ENCODE assay signal across 25 cellular contexts in genomic region chr10:48536226-48536500, GRCh38.
"Had no signal": no experiment of that assay in that cellular context is flagged by ENCODE, and none has a peak within 500 bp of the region (broad histone marks: within the 10 kb centered on the region; RNA-seq: fewer than 3 reads in every experiment).

No MANE protein-coding gene starts in this region.

- H3K4me1 ChIP-seq: esophagus squamous epithelium, gastroesophageal sphincter, spleen, upper lobe of right lung had no signal

- FAIRE-seq: astrocyte, colon, islet of Langerhans had no signal

- H3K4me1 Mint-ChIP-seq: activated CD4-positive, alpha-beta T cell treated with anti-CD3 and anti-CD28 coated beads, Interleukin-2, amount 10 ng/mL, durations not matched to agents 24 days and 14 days; activated naive CD8-positive, alpha-beta T cell treated with anti-CD3 and anti-CD28 coated beads for 36 hours; central memory CD8-positive, alpha-beta T cell; memory B cell; T-cell had no signal

- H3K27ac Mint-ChIP-seq: activated CD4-positive, alpha-beta T cell treated with anti-CD3 and anti-CD28 coated beads, Interleukin-2, amount 10 ng/mL, durations not matched to agents 24 days and 14 days; activated CD8-positive, alpha-beta T cell treated with anti-CD3 and anti-CD28 coated beads, Interleukin-2, amount 10 ng/mL, durations not matched to agents 7 days and 5 days; activated naive CD8-positive, alpha-beta T cell treated with anti-CD3 and anti-CD28 coated beads for 36 hours; memory B cell; T-cell; T-helper 2 cell treated with Interferon-gamma antibody and Interleukin-4, amounts not matched to agents 5 μg/mL and 100 μg/mL, for 36 hours had no signal

- H3K4me3 Mint-ChIP-seq: activated CD4-positive, alpha-beta T cell treated with anti-CD3 and anti-CD28 coated beads, Interleukin-2, amount 10 ng/mL, durations not matched to agents 24 days and 14 days; activated CD8-positive, alpha-beta T cell treated with anti-CD3 and anti-CD28 coated beads, Interleukin-2, amount 10 ng/mL, durations not matched to agents 7 days and 5 days; activated naive CD8-positive, alpha-beta T cell treated with anti-CD3 and anti-CD28 coated beads for 36 hours; central memory CD8-positive, alpha-beta T cell; memory B cell; T-cell; T-helper 2 cell treated with Interferon-gamma antibody and Interleukin-4, amounts not matched to agents 5 μg/mL and 100 μg/mL, for 36 hours had no signal

- H3K4me3 ChIP-seq: dorsolateral prefrontal cortex, esophagus squamous epithelium, gastroesophageal sphincter, heart left ventricle, spleen, upper lobe of right lung had no signal

- ATAC-seq: activated CD4-positive, CD25-positive, alpha-beta regulatory T cell treated with anti-CD3 and anti-CD28 coated beads, Interleukin-2, amount 50 U/mL, for 24 hours; activated CD8-positive, alpha-beta T cell treated with anti-CD3 and anti-CD28 coated beads, Interleukin-2, amount 10 ng/mL, durations not matched to agents 7 days and 5 days; gastroesophageal sphincter; T-cell had no signal

- H3K27me3 ChIP-seq: dorsolateral prefrontal cortex, esophagus squamous epithelium, gastroesophageal sphincter, heart left ventricle, spleen, upper lobe of right lung had no signal

- H3K9me3 Mint-ChIP-seq: activated CD4-positive, alpha-beta T cell treated with anti-CD3 and anti-CD28 coated beads, Interleukin-2, amount 10 ng/mL, durations not matched to agents 24 days and 14 days; activated naive CD8-positive, alpha-beta T cell treated with anti-CD3 and anti-CD28 coated beads for 36 hours; central memory CD8-positive, alpha-beta T cell; memory B cell; T-cell; T-helper 2 cell treated with Interferon-gamma antibody and Interleukin-4, amounts not matched to agents 5 μg/mL and 100 μg/mL, for 36 hours had no signal

- H3K9me3 ChIP-seq: esophagus squamous epithelium, gastroesophageal sphincter, heart left ventricle, spleen, upper lobe of right lung had no signal

- H3K36me3 ChIP-seq: esophagus squamous epithelium, gastroesophageal sphincter, heart left ventricle, spleen, upper lobe of right lung had no signal

- H3K36me3 Mint-ChIP-seq: activated naive CD8-positive, alpha-beta T cell treated with anti-CD3 and anti-CD28 coated beads for 36 hours; memory B cell; T-cell had no signal

- DNase-seq: activated CD4-positive, alpha-beta T cell treated with anti-CD3 and anti-CD28 coated beads, Interleukin-2, amount 10 ng/mL, durations not matched to agents 24 days and 14 days; activated CD8-positive, alpha-beta T cell treated with anti-CD3 and anti-CD28 coated beads, Interleukin-2, amount 10 ng/mL, durations not matched to agents 7 days and 5 days; activated naive CD4-positive, alpha-beta T cell treated with Interleukin-2 at 50 U/mL for 16 hours; activated naive CD8-positive, alpha-beta T cell treated with anti-CD3 and anti-CD28 coated beads for 36 hours; activated T-cell treated with anti-CD3 and anti-CD28 coated beads, Interleukin-2, amount 50 U/mL, for 48 hours; dorsolateral prefrontal cortex; esophagus squamous epithelium; heart left ventricle; occipital lobe; posterior cingulate gyrus; retina; stimulated activated CD4-positive, alpha-beta T cell treated with anti-CD3 and anti-CD28 coated beads, Interleukin-4, amount 100 ng/mL, for 1 hour; stimulated activated naive CD4-positive, alpha-beta T cell; T-cell; upper lobe of right lung had no signal

- H3K27me3 Mint-ChIP-seq: activated naive CD8-positive, alpha-beta T cell treated with anti-CD3 and anti-CD28 coated beads for 36 hours; memory B cell had no signal

- H3K27ac ChIP-seq: dorsolateral prefrontal cortex, esophagus squamous epithelium, gastroesophageal sphincter, heart left ventricle, spleen, upper lobe of right lung, VCaP had no signal
